13 cellular contexts compared by ENCODE assay signal in the genomic region with DNA sequence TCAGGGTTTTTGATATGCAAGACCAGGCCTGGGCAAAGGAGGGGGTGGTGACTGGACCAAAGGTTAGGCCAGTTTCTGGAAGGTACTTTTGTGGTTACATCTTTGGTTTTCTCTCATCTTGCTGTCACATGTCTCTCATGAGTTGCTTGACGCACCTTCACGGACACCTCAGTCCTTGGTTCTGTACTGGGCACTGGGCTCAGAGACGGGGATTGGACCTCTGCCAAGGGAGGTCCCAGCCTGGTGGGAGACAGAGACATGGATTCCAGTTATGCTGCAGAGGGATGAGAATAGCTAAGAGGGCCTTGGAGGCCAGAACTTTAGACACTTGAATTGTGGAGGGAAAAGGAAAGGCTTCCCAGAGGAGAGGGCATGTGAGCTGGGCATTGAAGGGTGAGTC. TPM values are rescaled to one million over a fixed set of nuclear protein-coding genes. Genes with fewer than 3 reads are reported as not detected.
A peak's percentile ranks its signal among the peaks of the same experiment; 100 is the strongest.
DNase-seq lines count a peak whose midpoint lies in the region; ATAC-seq and TF ChIP-seq lines count a peak whose summit lies in the region.
"Had no signal": no experiment of that assay in that cellular context is flagged by ENCODE, and none has a peak within 500 bp of the region (broad histone marks: within the 10 kb centered on the region; RNA-seq: fewer than 3 reads in every experiment).

No MANE protein-coding gene starts in this region.

- peaks cover 32% of the 10 kb centered on the region for H3K4me1 ChIP-seq in CD4-positive, CD25-positive, alpha-beta regulatory T cell (ENCODE audit: control insufficient read depth, insufficient read depth, low read length, poor library complexity, severe bottlenecking)
- peaks cover 15% of the 10 kb centered on the region for H3K4me1 ChIP-seq in IMR-90 (ENCODE audit: control insufficient read depth, insufficient read depth, low read length)
- H3K4me1 ChIP-seq in ovary (ENCODE audit: insufficient read depth): peaks cover 26% of the 10 kb centered on the region
- peaks cover 13% of the 10 kb centered on the region for H3K4me1 ChIP-seq in A673 (ENCODE audit: insufficient read depth, low read length, poor library complexity, severe bottlenecking)
- peaks cover 4% of the 10 kb centered on the region for H3K4me1 ChIP-seq in HAP-1

- H2BK20ac ChIP-seq in IMR-90 (ENCODE audit: low read depth, low read length): no peak overlapping the region

- no peaks in the 10 kb centered on the region for H3K36me3 ChIP-seq in CD4-positive, CD25-positive, alpha-beta regulatory T cell (ENCODE audit: control insufficient read depth, insufficient read depth, low read length)
- H3K36me3 ChIP-seq in IMR-90 (ENCODE audit: control insufficient read depth, insufficient read depth, low read length) (no peaks in the 10 kb centered on the region), ovary (no peaks in the 10 kb centered on the region), A673 (ENCODE audit: insufficient read depth, low read length, poor library complexity, severe bottlenecking) (no peaks in the 10 kb centered on the region), HAP-1 (replicated peaks) (no peaks in the 10 kb centered on the region)
- H3K36me3 ChIP-seq: transverse colon had no signal

- H3K27ac Mint-ChIP-seq in CD4-positive, CD25-positive, alpha-beta regulatory T cell: peak overlapping the region in 2 of 3 donors; percentile 93 to 96

- peak overlapping the region; percentile 11; the same call in 1 of the 2 replicates for H3K4me2 ChIP-seq in IMR-90 (ENCODE audit: low read depth, low read length)

- no peak for TF ChIP-seq CTCF in IMR-90 (conservative IDR thresholded peaks at IDR 0.05; ENCODE audit: low read depth, low read length)
- TF ChIP-seq CTCF in coronary artery (IDR thresholded peaks at IDR 0.05): no peak
- no peak for TF ChIP-seq CTCF in ovary (IDR thresholded peaks at IDR 0.05)
- TF ChIP-seq CTCF in A673 (conservative IDR thresholded peaks at IDR 0.05; ENCODE audit: low read depth, low read length): no peak

- no TSS peak for BruUV-seq in IMR-90 (replicated peaks; lab: Mats Ljungman, UMichigan)
- BruUV-seq in A673 (replicated peaks; lab: Mats Ljungman, UMichigan): no TSS peak

- DNase-seq in CD4-positive, CD25-positive, alpha-beta regulatory T cell: no peak
- DNase-seq in IMR-90: no peak
- DNase-seq in coronary artery (ENCODE audit: low spot score): no peak
- DNase-seq in ovary: peak in 3 of 5 donors; percentile 30 to 41 (median 39)
- DNase-seq in A673 (ENCODE audit: low spot score): no peak
- no peak for DNase-seq in D341Med (ENCODE audit: low spot score)
- no peak for DNase-seq in NCI-H748 treated with DMSO at 0.1 percent for 48 hours (lab: John Stamatoyannopoulos, UW)
- DNase-seq in HAP-1 (ENCODE audit: low spot score in 2 of 2): no peak
- DNase-seq: NCI-H1048; NK-92 treated with Interleukin-12 subunit alpha and Interleukin-12 subunit beta, amount 100 ng/mL, for 24 hours; stimulated activated CD4-positive, alpha-beta T cell treated with anti-CD3 and anti-CD28 coated beads, Interleukin-4, amount 100 ng/mL, for 24 hours; transverse colon had no signal

- no peak overlapping the region for H3K14ac ChIP-seq in IMR-90 (replicated peaks; ENCODE audit: low read depth, low read length)

- peak overlapping the region; percentile 27; the same call in 1 of the 2 replicates for H2AK5ac ChIP-seq in IMR-90 (ENCODE audit: low read depth, low read length)

- H2AK9ac ChIP-seq in IMR-90 (replicated peaks; ENCODE audit: low read depth, low read length, poor library complexity): peak overlapping the region; percentile 29

- H3K18ac ChIP-seq in IMR-90 (ENCODE audit: low read depth, low read length): no peak overlapping the region

- no peak overlapping the region for H2BK120ac ChIP-seq in IMR-90 (ENCODE audit: low read depth, low read length)

- in situ Hi-C loops in IMR-90 (cut with MboI; ENCODE audit: low sequenced_read_pairs) (no loop called here), HAP-1 (cut with MboI; ENCODE audit: low sequenced_read_pairs) (no loop called here)

- no peak for TF ChIP-seq RAD21 in IMR-90 (IDR thresholded peaks at IDR 0.05; ENCODE audit: low read length)

- H3K4me3 Mint-ChIP-seq in CD4-positive, CD25-positive, alpha-beta regulatory T cell: peak overlapping the region; percentile 98 to 100 (median 99)

- H4K91ac ChIP-seq in IMR-90 (ENCODE audit: insufficient read depth, low read depth, low read length): no peak overlapping the region

- no peak overlapping the region for H2AFZ ChIP-seq in IMR-90 (replicated peaks; ENCODE audit: low read length, poor library complexity)

- no peak overlapping the region for H3K4ac ChIP-seq in IMR-90 (ENCODE audit: low read depth, low read length)

- no peaks in the 10 kb centered on the region for H3K9me3 Mint-ChIP-seq in CD4-positive, CD25-positive, alpha-beta regulatory T cell

- intact Hi-C loops in IMR-90 (cut with micrococcal nuclease) (no loop called here), ovary (cut with DNase I) (no loop called here), A673 (cut with micrococcal nuclease; ENCODE audit: unreplicated experiment) (no loop called here)

- no peak overlapping the region for H2BK15ac ChIP-seq in IMR-90 (ENCODE audit: low read depth, low read length)

- peaks cover 15 to 62% (median 53%) of the 10 kb centered on the region in 4 donors for H3K4me1 Mint-ChIP-seq in CD4-positive, CD25-positive, alpha-beta regulatory T cell

- POLR2A ChIA-PET in IMR-90 (lab: Charles Lee; ENCODE audit: unreplicated experiment) (no interaction called here), A673 (lab: Charles Lee; ENCODE audit: low non-redundant PET) (no interaction called here)

- CTCF ChIA-PET in IMR-90 (lab: Yijun Ruan, JAX): interaction anchor here (0.6 to 1.9 kb wide), 3 partner anchors 41 to 903 kb away, joined by 4 to 6 read pairs (median 5); no protein-coding TSS in a partner anchor
- CTCF ChIA-PET in A673 (lab: Charles Lee): no interaction called here

- peaks cover 25% of the 10 kb centered on the region for H3K9me1 ChIP-seq in IMR-90 (ENCODE audit: insufficient read depth, low read length)

- H4K20me1 ChIP-seq in IMR-90 (ENCODE audit: insufficient read depth, low read length): peaks cover 43% of the 10 kb centered on the region

- no peak overlapping the region for H4K5ac ChIP-seq in IMR-90 (ENCODE audit: low read depth, low read length)

- H3K9ac ChIP-seq in IMR-90 (ENCODE audit: low read depth, low read length): no peak overlapping the region

- no peak overlapping the region for H2BK5ac ChIP-seq in IMR-90 (ENCODE audit: low read depth, low read length, poor library complexity, severe bottlenecking)

- H3K79me1 ChIP-seq in IMR-90 (ENCODE audit: low read depth in 1 of 2, low read length in 2 of 2): peaks cover 49 to 88% of the 10 kb centered on the region in 2 experiments

- TF ChIP-seq POLR2A in IMR-90 (IDR thresholded peaks at IDR 0.05; ENCODE audit: low read depth, low read length): no peak
- no peak for TF ChIP-seq POLR2A in ovary (IDR thresholded peaks at IDR 0.05)

- no peak for ATAC-seq in CD4-positive, CD25-positive, alpha-beta regulatory T cell (ENCODE audit: low read depth in 2 of 2)
- no peak for ATAC-seq in IMR-90 (ENCODE audit: low read depth)

- TF ChIP-seq EP300 in ovary (IDR thresholded peaks at IDR 0.05): no peak

- no peaks in the 10 kb centered on the region for H3K36me3 Mint-ChIP-seq in CD4-positive, CD25-positive, alpha-beta regulatory T cell

- no peak overlapping the region for H3K27ac ChIP-seq in CD4-positive, CD25-positive, alpha-beta regulatory T cell (ENCODE audit: insufficient read depth, low read length, poor library complexity, severe bottlenecking)
- H3K27ac ChIP-seq in IMR-90 (ENCODE audit: insufficient read depth, low read length) (no peak overlapping the region), coronary artery (peak overlapping the region; percentile 62 to 92), ovary (no peak overlapping the region), A673 (ENCODE audit: low read depth, low read length, poor library complexity, severe bottlenecking) (no peak overlapping the region)
- H3K27ac ChIP-seq: neutrophil had no signal

- no peak overlapping the region for H3K4me3 ChIP-seq in CD4-positive, CD25-positive, alpha-beta regulatory T cell (ENCODE audit: low read depth, low read length)
- H3K4me3 ChIP-seq in IMR-90 (ENCODE audit: insufficient read depth, low read depth, low read length) (no peak overlapping the region), coronary artery (peak overlapping the region; percentile 92), ovary (no peak overlapping the region), A673 (ENCODE audit: low read depth, low read length, poor library complexity, severe bottlenecking) (no peak overlapping the region), HAP-1 (no peak overlapping the region)

- no peak overlapping the region for H3K56ac ChIP-seq in IMR-90 (ENCODE audit: extremely low read depth, insufficient read depth, low read length)

- no peak overlapping the region for H4K8ac ChIP-seq in IMR-90 (ENCODE audit: low read depth in 2 of 2, low read length in 2 of 2)

- H3K9me3 ChIP-seq in CD4-positive, CD25-positive, alpha-beta regulatory T cell (ENCODE audit: control insufficient read depth in 2 of 2, low read length in 2 of 2): no peaks in the 10 kb centered on the region
- no peaks in the 10 kb centered on the region for H3K9me3 ChIP-seq in IMR-90 (ENCODE audit: control insufficient read depth, insufficient read depth, low read length)
- no peaks in the 10 kb centered on the region for H3K9me3 ChIP-seq in ovary
- no peaks in the 10 kb centered on the region for H3K9me3 ChIP-seq in A673 (ENCODE audit: low read depth, low read length, poor library complexity, severe bottlenecking)
- H3K9me3 ChIP-seq in HAP-1: no peaks in the 10 kb centered on the region
- H3K9me3 ChIP-seq: neutrophil, transverse colon had no signal

- WGBS in IMR-90 (ENCODE audit: extremely low coverage in 2 of 2, insufficient read length in 1 of 2), 2 experiments: 38% methylated on average over 1 of the region's 3 CpGs; no CpG with 5 or more reads in 1 of the 2 experiments
- WGBS in ovary, 3 donors: 61 to 63% (median 61%) methylated on average over 3 of the region's 3 CpGs

- dilution Hi-C loops in IMR-90 (cut with HindIII; ENCODE audit: low sequenced_read_pairs, unreplicated experiment): no loop called here

- no peaks in the 10 kb centered on the region for H3K27me3 Mint-ChIP-seq in CD4-positive, CD25-positive, alpha-beta regulatory T cell

- no peaks in the 10 kb centered on the region for H3K27me3 ChIP-seq in CD4-positive, CD25-positive, alpha-beta regulatory T cell (ENCODE audit: control insufficient read depth, insufficient read depth, low read length)
- no peaks in the 10 kb centered on the region for H3K27me3 ChIP-seq in IMR-90 (ENCODE audit: control insufficient read depth, insufficient read depth, low read length)
- no peaks in the 10 kb centered on the region for H3K27me3 ChIP-seq in ovary
- no peaks in the 10 kb centered on the region for H3K27me3 ChIP-seq in A673 (replicated peaks; ENCODE audit: insufficient read depth, low read depth, low read length, poor library complexity)
- no peaks in the 10 kb centered on the region for H3K27me3 ChIP-seq in HAP-1 (ENCODE audit: low read depth)
- H3K27me3 ChIP-seq: transverse colon had no signal

- no peak overlapping the region for H3K23ac ChIP-seq in IMR-90 (ENCODE audit: low read depth, low read length)

RNA-seq across cellular contexts. Expression of a gene that starts 1.7 kb away (rescaled TPM):
- 15.0 TPM for total RNA-seq in CD4-positive, CD25-positive, alpha-beta regulatory T cell
- polyA plus RNA-seq in CD4-positive, CD25-positive, alpha-beta regulatory T cell: under 1 TPM; 0.11 to 0.84 (median 0.42) TPM
- 2.2 and 2.7 TPM in 2 replicates for total RNA-seq in IMR-90 (2012; rRNA removed)
- polyA plus RNA-seq in IMR-90 (2012; rRNA removed): 10.4 and 11.3 TPM in 2 replicates
- polyA plus RNA-seq in IMR-90 (2012; cell fraction: cytosol; rRNA removed): 6.7 and 7.5 TPM in 2 replicates
- 34.8 and 58.2 TPM in 2 replicates for polyA plus RNA-seq in IMR-90 (2012; cell fraction: nucleus; rRNA removed; ENCODE audit: low replicate concordance)
- total RNA-seq in ovary: 10 to 100 TPM in 4 of 7 donors, 1 to 10 TPM in 3; 8.0 to 18.6 (median 10.2) TPM
- 1 to 10 TPM; 9.1 to 9.2 TPM for polyA plus RNA-seq in ovary
- total RNA-seq in A673 (2021): 4.8 and 6.7 TPM in 2 replicates

RNA-seq across cellular contexts. Expression of a gene that starts 1.9 kb away (rescaled TPM):
- total RNA-seq in CD4-positive, CD25-positive, alpha-beta regulatory T cell: 3.8 TPM
- 1 to 10 TPM; 1.4 to 3.3 (median 2.4) TPM for polyA plus RNA-seq in CD4-positive, CD25-positive, alpha-beta regulatory T cell
- total RNA-seq in IMR-90 (2012; rRNA removed): 12.2 and 12.5 TPM in 2 replicates
- polyA plus RNA-seq in IMR-90 (2012; rRNA removed): 12.2 TPM in 2 replicates
- 7.1 and 14.7 TPM in 2 replicates for polyA plus RNA-seq in IMR-90 (2012; cell fraction: cytosol; rRNA removed)
- polyA plus RNA-seq in IMR-90 (2012; cell fraction: nucleus; rRNA removed; ENCODE audit: low replicate concordance): 7.7 and 13.5 TPM in 2 replicates
- 10 to 100 TPM in 6 of 7 donors, 1 to 10 TPM in 1; 7.4 to 24.7 (median 14.1) TPM for total RNA-seq in ovary
- 10 to 100 TPM in 1 of 2 donors, 1 to 10 TPM in 1; 9.9 to 24.3 TPM for polyA plus RNA-seq in ovary
- 3.5 and 5.2 TPM in 2 replicates for total RNA-seq in A673 (2021)

RNA-seq across cellular contexts. Expression of a gene that starts 50.9 kb away (rescaled TPM):
- total RNA-seq in CD4-positive, CD25-positive, alpha-beta regulatory T cell: 20.6 TPM
- 10 to 100 TPM; 52.7 to 56.3 (median 54.5) TPM for polyA plus RNA-seq in CD4-positive, CD25-positive, alpha-beta regulatory T cell
- total RNA-seq in IMR-90 (2012; rRNA removed) (27.8 and 53.0 TPM in 2 replicates), ovary (10 to 100 TPM; 22.6 to 40.7 (median 28.5) TPM), A673 (2021) (112 and 131 TPM in 2 replicates)
- polyA plus RNA-seq in IMR-90 (2012; rRNA removed) (28.2 and 31.8 TPM in 2 replicates), ovary (10 to 100 TPM; 20.1 to 57.8 TPM)
- 14.0 and 21.5 TPM in 2 replicates for polyA plus RNA-seq in IMR-90 (2012; cell fraction: cytosol; rRNA removed)
- polyA plus RNA-seq in IMR-90 (2012; cell fraction: nucleus; rRNA removed; ENCODE audit: low replicate concordance): 10.9 and 36.2 TPM in 2 replicates

Comparison
In these comparisons a context has a peak if more than half of its experiments do, and no peak if none do; other contexts are left out.
1. DNase-seq: peak in ovary (3 of 5); none in CD4-positive, CD25-positive, alpha-beta regulatory T cell (0 of 3), IMR-90 (single experiment), coronary artery (single experiment), A673 (single experiment), D341Med (single experiment), NCI-H748 treated with DMSO at 0.1 percent for 48 hours (single experiment) and HAP-1 (0 of 2).
2. H3K27ac ChIP-seq: peak in coronary artery (2 of 2); none in CD4-positive, CD25-positive, alpha-beta regulatory T cell (single experiment), IMR-90 (single experiment), ovary (0 of 2) and A673 (single experiment).